In genomic region chr20:23446505-23446904, GRCh38 we compare ENCODE assay signal across 9 cellular contexts. TPM values are rescaled to one million over a fixed set of nuclear protein-coding genes. Genes with fewer than 3 reads are reported as not detected.
DNase-seq lines count a peak whose midpoint lies in the region; FAIRE-seq and TF ChIP-seq lines count a peak whose summit lies in the region.
"Had no signal": no experiment of that assay in that cellular context is flagged by ENCODE, and none has a peak within 500 bp of the region (broad histone marks: within the 10 kb centered on the region; RNA-seq: fewer than 3 reads in every experiment).

No MANE protein-coding gene starts in this region.

- no peaks in the 10 kb centered on the region for H3K36me3 ChIP-seq in keratinocyte (ENCODE audit: control insufficient read depth in 2 of 2, extremely low read depth in 1 of 2, insufficient read depth in 2 of 2, low read length in 2 of 2)

- no peak overlapping the region for H3K9ac ChIP-seq in keratinocyte (ENCODE audit: control insufficient read depth, extremely low read depth, insufficient read depth, low read length)

- H3K36me3 Mint-ChIP-seq in activated T-helper 2 cell treated with anti-CD3 and anti-CD28 coated beads, Interferon-gamma antibody, Interleukin-2, Interleukin-4, amounts not matched to agents 10 μg/mL and 5 μg/mL and 100 μg/mL, durations not matched to agents 14 hours and 24 hours and 36 hours (ENCODE audit: low read depth) = no peaks in the 10 kb centered on the region

- TF ChIP-seq CTCF in astrocyte of the cerebellum (IDR thresholded peaks at IDR 0.05; ENCODE audit: low read depth, low read length, missing control alignments) = peak; percentile 57
- peak in 2 of 3 experiments; percentile 38 to 53 for TF ChIP-seq CTCF in keratinocyte (optimal IDR thresholded peaks at IDR 0.05 in 1 of 3, IDR thresholded peaks at IDR 0.05 in 1 of 3, conservative IDR thresholded peaks at IDR 0.05 in 1 of 3; ENCODE audit: extremely low read depth in 1 of 3, insufficient read depth in 2 of 3, low read length in 3 of 3)

- no peaks in the 10 kb centered on the region for H3K79me2 ChIP-seq in keratinocyte (ENCODE audit: control insufficient read depth, insufficient read depth, low read length)

- H4K20me1 ChIP-seq in keratinocyte (ENCODE audit: control insufficient read depth, extremely low read depth, insufficient read depth, low read length) = no peaks in the 10 kb centered on the region

- dilution Hi-C loops in keratinocyte (cut with MboI; ENCODE audit: extremely low pct_ligation_motif_present, low sequenced_read_pairs) = no loop called here

- H3K27ac ChIP-seq in keratinocyte (ENCODE audit: control insufficient read depth, insufficient read depth, low read length) (no peak overlapping the region), substantia nigra (ENCODE audit: low read depth, low read length, poor library complexity, severe bottlenecking) (no peak overlapping the region)

- peaks cover 2% of the 10 kb centered on the region for H3K9me1 ChIP-seq in keratinocyte (ENCODE audit: control insufficient read depth, extremely low read depth, insufficient read depth, low read length)

- no peak overlapping the region for H2AFZ ChIP-seq in keratinocyte (ENCODE audit: control insufficient read depth, low read length)

- H3K27ac Mint-ChIP-seq in activated T-helper 2 cell treated with anti-CD3 and anti-CD28 coated beads, Interferon-gamma antibody, Interleukin-2, Interleukin-4, amounts not matched to agents 10 μg/mL and 5 μg/mL and 100 μg/mL, durations not matched to agents 14 hours and 24 hours and 36 hours = no peak overlapping the region

- peaks cover 4% of the 10 kb centered on the region for H3K4me1 Mint-ChIP-seq in activated T-helper 2 cell treated with anti-CD3 and anti-CD28 coated beads, Interferon-gamma antibody, Interleukin-2, Interleukin-4, amounts not matched to agents 10 μg/mL and 5 μg/mL and 100 μg/mL, durations not matched to agents 14 hours and 24 hours and 36 hours (ENCODE audit: low read depth)

- H3K4me3 ChIP-seq in astrocyte of the cerebellum (ENCODE audit: low read depth, low read length) = no peak overlapping the region
- no peak overlapping the region for H3K4me3 ChIP-seq in keratinocyte (ENCODE audit: control insufficient read depth in 2 of 3, extremely low read depth in 1 of 3, insufficient read depth in 2 of 3, low read depth in 1 of 3, low read length in 3 of 3)

- H3K4me1 ChIP-seq in keratinocyte (ENCODE audit: control insufficient read depth, extremely low read depth, insufficient read depth, low read length) = peaks cover 10% of the 10 kb centered on the region

- peak; percentile 55 for FAIRE-seq in G401.6 (lab: Jason Lieb, UNC)
- no peak for FAIRE-seq in keratinocyte (lab: Jason Lieb, UNC)
- FAIRE-seq: TTC549 had no signal

- no peak overlapping the region for H3K4me3 Mint-ChIP-seq in activated T-helper 2 cell treated with anti-CD3 and anti-CD28 coated beads, Interferon-gamma antibody, Interleukin-2, Interleukin-4, amounts not matched to agents 10 μg/mL and 5 μg/mL and 100 μg/mL, durations not matched to agents 14 hours and 24 hours and 36 hours (ENCODE audit: low read depth)

- in situ Hi-C loops in astrocyte of the cerebellum (cut with HindIII; ENCODE audit: low sequenced_read_pairs) = no loop called here

- DNase-seq in H4 (ENCODE audit: low spot score) (peak; percentile 49), NCI-H526 treated with DMSO at 0.1 percent for 48 hours (lab: John Stamatoyannopoulos, UW) (peak; percentile 55), astrocyte of the cerebellum (ENCODE audit: low read depth) (no peak), keratinocyte (ENCODE audit: low read depth, low spot score) (no peak), substantia nigra (lab: John Stamatoyannopoulos, UW) (peak in 42 of 49 donors; percentile 11 to 84 (median 59)), KG1 (lab: John Stamatoyannopoulos, UW) (no peak)
- DNase-seq in activated T-helper 2 cell treated with anti-CD3 and anti-CD28 coated beads, Interferon-gamma antibody, Interleukin-2, Interleukin-4, amounts not matched to agents 10 μg/mL and 5 μg/mL and 100 μg/mL, durations not matched to agents 14 hours and 24 hours and 36 hours (ENCODE audit: low spot score) = no peak

- no peaks in the 10 kb centered on the region for H3K9me3 ChIP-seq in keratinocyte (ENCODE audit: control insufficient read depth, low read depth, low read length)

- H3K9me3 Mint-ChIP-seq in activated T-helper 2 cell treated with anti-CD3 and anti-CD28 coated beads, Interferon-gamma antibody, Interleukin-2, Interleukin-4, amounts not matched to agents 10 μg/mL and 5 μg/mL and 100 μg/mL, durations not matched to agents 14 hours and 24 hours and 36 hours = no peaks in the 10 kb centered on the region

- intact Hi-C loops in activated T-helper 2 cell treated with anti-CD3 and anti-CD28 coated beads, Interferon-gamma antibody, Interleukin-2, Interleukin-4, amounts not matched to agents 10 μg/mL and 5 μg/mL and 100 μg/mL, durations not matched to agents 14 hours and 24 hours and 36 hours (cut with micrococcal nuclease) = loop anchor here (10.0 kb wide), 1 partner anchor 752 kb away; no protein-coding TSS in a partner anchor

- H3K4me2 ChIP-seq in keratinocyte (ENCODE audit: control insufficient read depth, extremely low read depth, insufficient read depth, low read depth, low read length) = no peak overlapping the region

- H3K27me3 Mint-ChIP-seq in activated T-helper 2 cell treated with anti-CD3 and anti-CD28 coated beads, Interferon-gamma antibody, Interleukin-2, Interleukin-4, amounts not matched to agents 10 μg/mL and 5 μg/mL and 100 μg/mL, durations not matched to agents 14 hours and 24 hours and 36 hours (ENCODE audit: low read depth) = no peaks in the 10 kb centered on the region

- H3K27me3 ChIP-seq in keratinocyte (ENCODE audit: control insufficient read depth, extremely low read depth, insufficient read depth, low read length) = no peaks in the 10 kb centered on the region

RNA-seq across cellular contexts. Expression of gene CST11, which starts 6.2 kb away (rescaled TPM):
- total RNA-seq in H4 (2014; rRNA removed; shearing (Covaris generic)) = not detected in 2 replicates
- polyA plus RNA-seq in keratinocyte = not detected in 3 replicates
- polyA plus RNA-seq in keratinocyte (2011; ENCODE audit: low read depth) = not detected
- not detected in 2 replicates for polyA plus RNA-seq in keratinocyte (2011; cell fraction: cytosol; rRNA removed)
- not detected in 2 replicates for polyA plus RNA-seq in keratinocyte (2011; cell fraction: nucleus; rRNA removed)
- polyA plus RNA-seq in keratinocyte (2012; ENCODE audit: low replicate concordance) = not detected in 2 replicates
- not detected in 3 replicates for polyA minus RNA-seq in keratinocyte
- not detected for polyA minus RNA-seq in keratinocyte (2011; cell fraction: cytosol; rRNA and poly(A)+ RNA removed)
- polyA minus RNA-seq in keratinocyte (2011; cell fraction: nucleus; rRNA and poly(A)+ RNA removed) = not detected in 2 replicates
- total RNA-seq in activated T-helper 2 cell treated with anti-CD3 and anti-CD28 coated beads, Interferon-gamma antibody, Interleukin-2, Interleukin-4, amounts not matched to agents 10 μg/mL and 5 μg/mL and 100 μg/mL, durations not matched to agents 14 hours and 24 hours and 36 hours = not detected in 2 replicates

RNA-seq across cellular contexts. Expression of gene CSTL1, which starts 7.0 kb away (rescaled TPM):
- total RNA-seq in H4 (2014; rRNA removed; shearing (Covaris generic)) = not detected in 2 replicates
- polyA plus RNA-seq in keratinocyte = not detected in 3 replicates
- not detected for polyA plus RNA-seq in keratinocyte (2011; ENCODE audit: low read depth)
- polyA plus RNA-seq in keratinocyte (2011; cell fraction: cytosol; rRNA removed) = not detected in 2 replicates
- 0.52 TPM in 1 of 2 replicates, not detected in the other for polyA plus RNA-seq in keratinocyte (2011; cell fraction: nucleus; rRNA removed)
- not detected in 2 replicates for polyA plus RNA-seq in keratinocyte (2012; ENCODE audit: low replicate concordance)
- not detected in 3 replicates for polyA minus RNA-seq in keratinocyte
- polyA minus RNA-seq in keratinocyte (2011; cell fraction: cytosol; rRNA and poly(A)+ RNA removed) = not detected
- not detected in 2 replicates for polyA minus RNA-seq in keratinocyte (2011; cell fraction: nucleus; rRNA and poly(A)+ RNA removed)
- not detected in 2 replicates for total RNA-seq in activated T-helper 2 cell treated with anti-CD3 and anti-CD28 coated beads, Interferon-gamma antibody, Interleukin-2, Interleukin-4, amounts not matched to agents 10 μg/mL and 5 μg/mL and 100 μg/mL, durations not matched to agents 14 hours and 24 hours and 36 hours

RNA-seq across cellular contexts. Expression of gene NAPB, which starts 25.2 kb away (rescaled TPM):
- 3.1 and 3.6 TPM in 2 replicates for total RNA-seq in H4 (2014; rRNA removed; shearing (Covaris generic))
- 3.7 to 11.6 TPM (median 9.5 TPM) in 3 replicates for polyA plus RNA-seq in keratinocyte
- 3.4 TPM for polyA plus RNA-seq in keratinocyte (2011; ENCODE audit: low read depth)
- 2.6 and 4.6 TPM in 2 replicates for polyA plus RNA-seq in keratinocyte (2011; cell fraction: cytosol; rRNA removed)
- polyA plus RNA-seq in keratinocyte (2011; cell fraction: nucleus; rRNA removed) = 15.4 and 21.1 TPM in 2 replicates
- polyA plus RNA-seq in keratinocyte (2012; ENCODE audit: low replicate concordance) = 2.7 and 5.5 TPM in 2 replicates
- polyA minus RNA-seq in keratinocyte = 0.79 to 8.0 TPM (median 5.6 TPM) in 3 replicates
- polyA minus RNA-seq in keratinocyte (2011; cell fraction: cytosol; rRNA and poly(A)+ RNA removed) = 1.9 TPM
- 6.6 and 14.2 TPM in 2 replicates for polyA minus RNA-seq in keratinocyte (2011; cell fraction: nucleus; rRNA and poly(A)+ RNA removed)
- total RNA-seq in activated T-helper 2 cell treated with anti-CD3 and anti-CD28 coated beads, Interferon-gamma antibody, Interleukin-2, Interleukin-4, amounts not matched to agents 10 μg/mL and 5 μg/mL and 100 μg/mL, durations not matched to agents 14 hours and 24 hours and 36 hours = 13.8 and 14.0 TPM in 2 replicates

RNA-seq across cellular contexts. Expression of gene CST8, which starts 44.4 kb away (rescaled TPM):
- not detected in 2 replicates for total RNA-seq in H4 (2014; rRNA removed; shearing (Covaris generic))
- polyA plus RNA-seq in keratinocyte = not detected in 3 replicates
- not detected for polyA plus RNA-seq in keratinocyte (2011; ENCODE audit: low read depth)
- not detected in 2 replicates for polyA plus RNA-seq in keratinocyte (2011; cell fraction: cytosol; rRNA removed)
- polyA plus RNA-seq in keratinocyte (2011; cell fraction: nucleus; rRNA removed) = not detected in 2 replicates
- polyA plus RNA-seq in keratinocyte (2012; ENCODE audit: low replicate concordance) = not detected in 2 replicates
- polyA minus RNA-seq in keratinocyte = not detected in 3 replicates
- polyA minus RNA-seq in keratinocyte (2011; cell fraction: cytosol; rRNA and poly(A)+ RNA removed) = not detected
- not detected in 2 replicates for polyA minus RNA-seq in keratinocyte (2011; cell fraction: nucleus; rRNA and poly(A)+ RNA removed)
- total RNA-seq in activated T-helper 2 cell treated with anti-CD3 and anti-CD28 coated beads, Interferon-gamma antibody, Interleukin-2, Interleukin-4, amounts not matched to agents 10 μg/mL and 5 μg/mL and 100 μg/mL, durations not matched to agents 14 hours and 24 hours and 36 hours = not detected in 2 replicates

Comparison
In these comparisons a context has a peak if more than half of its experiments do, and no peak if none do; other contexts are left out.
1. DNase-seq: peak in H4 (single experiment), NCI-H526 treated with DMSO at 0.1 percent for 48 hours (single experiment) and substantia nigra (42 of 49); none in astrocyte of the cerebellum (single experiment), keratinocyte (single experiment), activated T-helper 2 cell treated with anti-CD3 and anti-CD28 coated beads, Interferon-gamma antibody, Interleukin-2, Interleukin-4, amounts not matched to agents 10 μg/mL and 5 μg/mL and 100 μg/mL, durations not matched to agents 14 hours and 24 hours and 36 hours (single experiment) and KG1 (single experiment).